ENCODE assay signal across 1 cellular context in the genomic region with DNA sequence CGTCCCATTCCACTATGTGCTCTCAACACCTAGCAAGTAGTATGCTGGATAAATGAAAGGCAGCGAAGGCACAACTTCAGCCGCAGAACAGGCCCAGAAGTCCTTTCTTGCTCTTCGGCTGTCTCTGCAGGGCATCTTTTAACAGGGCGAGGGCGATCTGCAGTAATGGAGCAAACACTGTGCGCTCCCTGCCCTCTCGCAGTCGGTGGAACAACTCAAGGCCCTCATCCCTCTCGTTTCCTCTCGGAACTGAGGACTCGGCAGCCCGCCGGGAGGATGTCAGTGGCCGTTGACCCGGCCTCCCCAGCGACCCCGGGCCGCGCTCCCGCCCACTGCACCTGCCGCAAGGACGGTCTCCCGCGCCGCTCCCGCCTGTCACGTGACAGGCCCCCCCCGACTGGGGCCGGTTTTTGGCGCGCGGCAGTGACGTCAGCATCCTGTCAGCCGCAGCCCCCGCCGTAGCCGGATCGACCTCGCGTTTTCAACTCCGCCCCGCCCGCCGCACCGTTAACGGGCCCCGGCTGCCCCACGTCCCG.
TF ChIP-seq lines count a peak whose summit lies in the region.

No MANE protein-coding gene starts in this region.

TF ChIP-seq in HepG2, 621 proteins besides CTCF, POLR2A, EP300 and RAD21 (continued from another document and continues in another):
- peak; percentile 27; the same call in 1 of the 2 replicates for TF ChIP-seq AHDC1 (CRISPR knock-in tag; IDR thresholded peaks at IDR 0.05; ENCODE audit: borderline replicate concordance)
- TF ChIP-seq ZFP41 (CRISPR knock-in tag; IDR thresholded peaks at IDR 0.05; ENCODE audit: borderline replicate concordance) = 0 out of 2 replicates have a peak, but pooled peaks have one; percentile 40
- no peak for TF ChIP-seq FLYWCH1 (CRISPR knock-in tag; IDR thresholded peaks at IDR 0.05)
- TF ChIP-seq ZNF468 (CRISPR knock-in tag; IDR thresholded peaks at IDR 0.05) = no peak
- TF ChIP-seq HHEX (CRISPR knock-in tag; IDR thresholded peaks at IDR 0.05) = no peak
- peak; percentile 63; the same call in 1 of the 2 replicates for TF ChIP-seq SOX5 (CRISPR knock-in tag; IDR thresholded peaks at IDR 0.05; ENCODE audit: borderline replicate concordance)
- TF ChIP-seq XRCC5 (optimal IDR thresholded peaks at IDR 0.05; ENCODE audit: low read length) = peak; percentile 65
- TF ChIP-seq NFYC (CRISPR knock-in tag; IDR thresholded peaks at IDR 0.05) = peak; percentile 53
- TF ChIP-seq ZNF550 (CRISPR knock-in tag; IDR thresholded peaks at IDR 0.05; ENCODE audit: borderline replicate concordance) = peak; percentile 42; the same call in 1 of the 2 replicates
- peak; percentile 92 for TF ChIP-seq GABPB1 (CRISPR knock-in tag; IDR thresholded peaks at IDR 0.05)
- TF ChIP-seq ZFP36L1 (CRISPR knock-in tag; IDR thresholded peaks at IDR 0.05) = peak; percentile 68; the same call in 1 of the 2 replicates
- peak; percentile 82 for TF ChIP-seq ATF2 (CRISPR knock-in tag; IDR thresholded peaks at IDR 0.05)
- TF ChIP-seq, protein P1, sequence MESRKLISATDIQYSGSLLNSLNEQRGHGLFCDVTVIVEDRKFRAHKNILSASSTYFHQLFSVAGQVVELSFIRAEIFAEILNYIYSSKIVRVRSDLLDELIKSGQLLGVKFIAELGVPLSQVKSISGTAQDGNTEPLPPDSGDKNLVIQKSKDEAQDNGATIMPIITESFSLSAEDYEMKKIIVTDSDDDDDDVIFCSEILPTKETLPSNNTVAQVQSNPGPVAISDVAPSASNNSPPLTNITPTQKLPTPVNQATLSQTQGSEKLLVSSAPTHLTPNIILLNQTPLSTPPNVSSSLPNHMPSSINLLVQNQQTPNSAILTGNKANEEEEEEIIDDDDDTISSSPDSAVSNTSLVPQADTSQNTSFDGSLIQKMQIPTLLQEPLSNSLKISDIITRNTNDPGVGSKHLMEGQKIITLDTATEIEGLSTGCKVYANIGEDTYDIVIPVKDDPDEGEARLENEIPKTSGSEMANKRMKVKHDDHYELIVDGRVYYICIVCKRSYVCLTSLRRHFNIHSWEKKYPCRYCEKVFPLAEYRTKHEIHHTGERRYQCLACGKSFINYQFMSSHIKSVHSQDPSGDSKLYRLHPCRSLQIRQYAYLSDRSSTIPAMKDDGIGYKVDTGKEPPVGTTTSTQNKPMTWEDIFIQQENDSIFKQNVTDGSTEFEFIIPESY (CRISPR knock-in tag; IDR thresholded peaks at IDR 0.05) = 0 out of 2 replicates have a peak, but pooled peaks have one; percentile 34
- no peak for TF ChIP-seq ZNF549 (CRISPR knock-in tag; IDR thresholded peaks at IDR 0.05)
- no peak for TF ChIP-seq ISX (CRISPR knock-in tag; conservative IDR thresholded peaks at IDR 0.05)
- TF ChIP-seq CREB3 (CRISPR knock-in tag; IDR thresholded peaks at IDR 0.05) = no peak
- TF ChIP-seq HOXD1 (CRISPR knock-in tag; IDR thresholded peaks at IDR 0.05) = peak; percentile 71; the same call in 1 of the 2 replicates
- no peak for TF ChIP-seq LCORL (IDR thresholded peaks at IDR 0.05)
- peak; percentile 79 for TF ChIP-seq LCORL (CRISPR knock-in tag; IDR thresholded peaks at IDR 0.05)
- TF ChIP-seq, protein P2, sequence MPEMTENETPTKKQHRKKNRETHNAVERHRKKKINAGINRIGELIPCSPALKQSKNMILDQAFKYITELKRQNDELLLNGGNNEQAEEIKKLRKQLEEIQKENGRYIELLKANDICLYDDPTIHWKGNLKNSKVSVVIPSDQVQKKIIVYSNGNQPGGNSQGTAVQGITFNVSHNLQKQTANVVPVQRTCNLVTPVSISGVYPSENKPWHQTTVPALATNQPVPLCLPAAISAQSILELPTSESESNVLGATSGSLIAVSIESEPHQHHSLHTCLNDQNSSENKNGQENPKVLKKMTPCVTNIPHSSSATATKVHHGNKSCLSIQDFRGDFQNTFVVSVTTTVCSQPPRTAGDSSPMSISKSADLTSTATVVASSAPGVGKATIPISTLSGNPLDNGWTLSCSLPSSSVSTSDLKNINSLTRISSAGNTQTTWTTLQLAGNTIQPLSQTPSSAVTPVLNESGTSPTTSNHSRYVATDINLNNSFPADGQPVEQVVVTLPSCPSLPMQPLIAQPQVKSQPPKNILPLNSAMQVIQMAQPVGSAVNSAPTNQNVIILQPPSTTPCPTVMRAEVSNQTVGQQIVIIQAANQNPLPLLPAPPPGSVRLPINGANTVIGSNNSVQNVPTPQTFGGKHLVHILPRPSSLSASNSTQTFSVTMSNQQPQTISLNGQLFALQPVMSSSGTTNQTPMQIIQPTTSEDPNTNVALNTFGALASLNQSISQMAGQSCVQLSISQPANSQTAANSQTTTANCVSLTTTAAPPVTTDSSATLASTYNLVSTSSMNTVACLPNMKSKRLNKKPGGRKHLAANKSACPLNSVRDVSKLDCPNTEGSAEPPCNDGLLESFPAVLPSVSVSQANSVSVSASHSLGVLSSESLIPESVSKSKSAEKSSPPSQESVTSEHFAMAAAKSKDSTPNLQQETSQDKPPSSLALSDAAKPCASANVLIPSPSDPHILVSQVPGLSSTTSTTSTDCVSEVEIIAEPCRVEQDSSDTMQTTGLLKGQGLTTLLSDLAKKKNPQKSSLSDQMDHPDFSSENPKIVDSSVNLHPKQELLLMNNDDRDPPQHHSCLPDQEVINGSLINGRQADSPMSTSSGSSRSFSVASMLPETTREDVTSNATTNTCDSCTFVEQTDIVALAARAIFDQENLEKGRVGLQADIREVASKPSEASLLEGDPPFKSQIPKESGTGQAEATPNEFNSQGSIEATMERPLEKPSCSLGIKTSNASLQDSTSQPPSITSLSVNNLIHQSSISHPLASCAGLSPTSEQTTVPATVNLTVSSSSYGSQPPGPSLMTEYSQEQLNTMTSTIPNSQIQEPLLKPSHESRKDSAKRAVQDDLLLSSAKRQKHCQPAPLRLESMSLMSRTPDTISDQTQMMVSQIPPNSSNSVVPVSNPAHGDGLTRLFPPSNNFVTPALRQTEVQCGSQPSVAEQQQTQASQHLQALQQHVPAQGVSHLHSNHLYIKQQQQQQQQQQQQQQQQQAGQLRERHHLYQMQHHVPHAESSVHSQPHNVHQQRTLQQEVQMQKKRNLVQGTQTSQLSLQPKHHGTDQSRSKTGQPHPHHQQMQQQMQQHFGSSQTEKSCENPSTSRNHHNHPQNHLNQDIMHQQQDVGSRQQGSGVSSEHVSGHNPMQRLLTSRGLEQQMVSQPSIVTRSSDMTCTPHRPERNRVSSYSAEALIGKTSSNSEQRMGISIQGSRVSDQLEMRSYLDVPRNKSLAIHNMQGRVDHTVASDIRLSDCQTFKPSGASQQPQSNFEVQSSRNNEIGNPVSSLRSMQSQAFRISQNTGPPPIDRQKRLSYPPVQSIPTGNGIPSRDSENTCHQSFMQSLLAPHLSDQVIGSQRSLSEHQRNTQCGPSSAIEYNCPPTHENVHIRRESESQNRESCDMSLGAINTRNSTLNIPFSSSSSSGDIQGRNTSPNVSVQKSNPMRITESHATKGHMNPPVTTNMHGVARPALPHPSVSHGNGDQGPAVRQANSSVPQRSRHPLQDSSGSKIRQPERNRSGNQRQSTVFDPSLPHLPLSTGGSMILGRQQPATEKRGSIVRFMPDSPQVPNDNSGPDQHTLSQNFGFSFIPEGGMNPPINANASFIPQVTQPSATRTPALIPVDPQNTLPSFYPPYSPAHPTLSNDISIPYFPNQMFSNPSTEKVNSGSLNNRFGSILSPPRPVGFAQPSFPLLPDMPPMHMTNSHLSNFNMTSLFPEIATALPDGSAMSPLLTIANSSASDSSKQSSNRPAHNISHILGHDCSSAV (CRISPR knock-in tag; IDR thresholded peaks at IDR 0.05; ENCODE audit: borderline replicate concordance) = no peak
- TF ChIP-seq ZBTB8A (CRISPR knock-in tag; IDR thresholded peaks at IDR 0.05; ENCODE audit: borderline replicate concordance, low read depth) = no peak
- peak; percentile 97 for TF ChIP-seq ZBTB25 (CRISPR knock-in tag; IDR thresholded peaks at IDR 0.05)
- TF ChIP-seq, protein P3, sequence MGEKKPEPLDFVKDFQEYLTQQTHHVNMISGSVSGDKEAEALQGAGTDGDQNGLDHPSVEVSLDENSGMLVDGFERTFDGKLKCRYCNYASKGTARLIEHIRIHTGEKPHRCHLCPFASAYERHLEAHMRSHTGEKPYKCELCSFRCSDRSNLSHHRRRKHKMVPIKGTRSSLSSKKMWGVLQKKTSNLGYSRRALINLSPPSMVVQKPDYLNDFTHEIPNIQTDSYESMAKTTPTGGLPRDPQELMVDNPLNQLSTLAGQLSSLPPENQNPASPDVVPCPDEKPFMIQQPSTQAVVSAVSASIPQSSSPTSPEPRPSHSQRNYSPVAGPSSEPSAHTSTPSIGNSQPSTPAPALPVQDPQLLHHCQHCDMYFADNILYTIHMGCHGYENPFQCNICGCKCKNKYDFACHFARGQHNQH (CRISPR knock-in tag; IDR thresholded peaks at IDR 0.05) = peak; percentile 89
- TF ChIP-seq, protein P4, sequence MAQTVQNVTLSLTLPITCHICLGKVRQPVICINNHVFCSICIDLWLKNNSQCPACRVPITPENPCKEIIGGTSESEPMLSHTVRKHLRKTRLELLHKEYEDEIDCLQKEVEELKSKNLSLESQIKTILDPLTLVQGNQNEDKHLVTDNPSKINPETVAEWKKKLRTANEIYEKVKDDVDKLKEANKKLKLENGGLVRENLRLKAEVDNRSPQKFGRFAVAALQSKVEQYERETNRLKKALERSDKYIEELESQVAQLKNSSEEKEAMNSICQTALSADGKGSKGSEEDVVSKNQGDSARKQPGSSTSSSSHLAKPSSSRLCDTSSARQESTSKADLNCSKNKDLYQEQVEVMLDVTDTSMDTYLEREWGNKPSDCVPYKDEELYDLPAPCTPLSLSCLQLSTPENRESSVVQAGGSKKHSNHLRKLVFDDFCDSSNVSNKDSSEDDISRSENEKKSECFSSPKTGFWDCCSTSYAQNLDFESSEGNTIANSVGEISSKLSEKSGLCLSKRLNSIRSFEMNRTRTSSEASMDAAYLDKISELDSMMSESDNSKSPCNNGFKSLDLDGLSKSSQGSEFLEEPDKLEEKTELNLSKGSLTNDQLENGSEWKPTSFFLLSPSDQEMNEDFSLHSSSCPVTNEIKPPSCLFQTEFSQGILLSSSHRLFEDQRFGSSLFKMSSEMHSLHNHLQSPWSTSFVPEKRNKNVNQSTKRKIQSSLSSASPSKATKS (CRISPR knock-in tag; IDR thresholded peaks at IDR 0.05) = no peak
- peak; percentile 88 for TF ChIP-seq SRY (CRISPR knock-in tag; IDR thresholded peaks at IDR 0.05)
- peak; percentile 81 for TF ChIP-seq TOPORS (CRISPR knock-in tag; IDR thresholded peaks at IDR 0.05)
- no peak; the same call in 1 of the 2 replicates for TF ChIP-seq BRD4 (CRISPR knock-in tag; IDR thresholded peaks at IDR 0.05)
- peak; percentile 87; the same call in 1 of the 2 replicates for TF ChIP-seq DRAP1 (CRISPR knock-in tag; IDR thresholded peaks at IDR 0.05)
- no peak for TF ChIP-seq ZNF44 (CRISPR knock-in tag; IDR thresholded peaks at IDR 0.05)
